ENCODE assay signal across 21 cellular contexts in the genomic region with DNA sequence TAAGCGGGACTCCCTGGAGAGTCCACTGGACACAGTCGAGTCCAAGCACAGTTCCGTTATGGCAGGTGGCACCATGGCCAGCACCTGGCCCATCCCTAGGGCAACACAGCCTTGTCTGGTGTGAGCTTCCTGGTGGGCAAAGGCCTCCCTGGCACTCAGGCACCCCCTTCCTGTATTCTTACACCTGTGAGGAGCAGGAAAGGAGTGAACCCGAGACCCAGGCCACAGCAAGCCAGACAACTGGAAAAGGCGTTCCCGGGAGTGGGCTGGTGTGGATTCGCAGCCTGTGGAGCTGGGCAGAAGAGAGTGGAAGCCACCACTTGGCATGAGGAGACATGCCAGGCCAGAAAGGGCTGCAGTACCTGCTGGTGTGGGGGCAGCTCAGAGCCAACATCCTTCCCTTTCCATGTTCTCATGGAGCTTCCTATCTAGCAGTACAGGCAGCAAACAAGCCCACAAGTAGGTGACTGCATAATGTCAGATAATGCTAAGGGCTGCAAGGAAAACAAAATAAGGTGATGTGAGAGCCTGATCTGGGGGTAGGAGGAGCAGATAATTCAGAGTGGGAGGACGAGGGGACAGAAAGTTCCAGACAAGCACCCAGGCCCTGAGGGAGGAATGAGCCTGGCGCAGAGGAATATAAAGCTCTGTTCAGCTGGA.
DNase-seq lines count a peak whose midpoint lies in the region; ATAC-seq and TF ChIP-seq lines count a peak whose summit lies in the region.
"Had no signal": no experiment of that assay in that cellular context is flagged by ENCODE, and none has a peak within 500 bp of the region (broad histone marks: within the 10 kb centered on the region; RNA-seq: fewer than 3 reads in every experiment).

No MANE protein-coding gene starts in this region.

- no peak overlapping the region for H3K4me3 Mint-ChIP-seq in activated CD8-positive, alpha-beta memory T cell treated with anti-CD3 and anti-CD28 coated beads, Interleukin-2, amount 10 ng/mL, durations not matched to agents 7 days and 5 days
- peak overlapping the region; percentile 68 to 95 (median 85) for H3K4me3 Mint-ChIP-seq in CD8-positive, alpha-beta memory T cell
- H3K4me3 Mint-ChIP-seq in neural progenitor cell, result no peak overlapping the region
- H3K4me3 Mint-ChIP-seq: CD4-positive, CD25-positive, alpha-beta regulatory T cell; memory B cell had no signal

- H4K20me1 ChIP-seq in neural progenitor cell (ENCODE audit: low read depth) (no peaks in the 10 kb centered on the region), OCI-LY7 (ENCODE audit: insufficient read depth, low read length) (no peaks in the 10 kb centered on the region)

- H3K27me3 ChIP-seq in CD8-positive, alpha-beta memory T cell (ENCODE audit: insufficient read depth, low read length, poor library complexity, severe bottlenecking), result no peaks in the 10 kb centered on the region
- H3K27me3 ChIP-seq in neural progenitor cell, result no peaks in the 10 kb centered on the region

- DNase-seq in activated CD8-positive, alpha-beta memory T cell treated with anti-CD3 and anti-CD28 coated beads, Interleukin-2, amount 10 ng/mL, durations not matched to agents 7 days and 5 days, result no peak
- no peak for DNase-seq in activated CD8-positive, alpha-beta memory T cell treated with anti-CD3 and anti-CD28 coated beads, Interleukin-2, amount 50 U/mL, for 48 hours
- no peak for DNase-seq in CD8-positive, alpha-beta memory T cell
- no peak for DNase-seq in neural progenitor cell (ENCODE audit: low spot score)
- DNase-seq in MV-4-11 (lab: John Stamatoyannopoulos, UW), result no peak
- no peak for DNase-seq in NCI-H146 treated with DMSO at 0.1 percent for 48 hours (lab: John Stamatoyannopoulos, UW; ENCODE audit: unreplicated experiment)
- DNase-seq in OCI-LY7 (ENCODE audit: low spot score), result no peak
- DNase-seq: DMS79 treated with DMSO at 0.1 percent for 48 hours, foreskin melanocyte, hypothalamus, kidney glomerular epithelial cell, MG63, NCI-H146, NCI-H748 treated with DMSO at 0.1 percent for 48 hours, psoas muscle had no signal

- H2AFZ ChIP-seq in neural progenitor cell (replicated peaks) (no peak overlapping the region), OCI-LY7 (ENCODE audit: low read length) (no peak overlapping the region)

- POLR2A ChIA-PET in CD8-positive, alpha-beta memory T cell (lab: Charles Lee), result interaction anchor here (1.9 kb wide), 1 partner anchor 16 kb away, joined by 7 read pairs; no protein-coding TSS in a partner anchor
- POLR2A ChIA-PET in OCI-LY7 (lab: Charles Lee), result no interaction called here

- H3K27ac Mint-ChIP-seq in activated CD8-positive, alpha-beta memory T cell treated with anti-CD3 and anti-CD28 coated beads, Interleukin-2, amount 10 ng/mL, durations not matched to agents 7 days and 5 days, result peak overlapping the region; percentile 79
- H3K27ac Mint-ChIP-seq in CD8-positive, alpha-beta memory T cell, result peak overlapping the region in 7 of 8 donors; percentile 84 to 96 (median 89)
- H3K27ac Mint-ChIP-seq in neural progenitor cell, result peak overlapping the region; percentile 80
- H3K27ac Mint-ChIP-seq: memory B cell had no signal

- intact Hi-C loops in OCI-LY7 (cut with micrococcal nuclease; ENCODE audit: unreplicated experiment), result no loop called here

- peaks cover 29% of the 10 kb centered on the region for H3K4me1 ChIP-seq in CD8-positive, alpha-beta memory T cell (ENCODE audit: insufficient read depth, low read length)
- H3K4me1 ChIP-seq in neural progenitor cell (peaks cover 46% of the 10 kb centered on the region), OCI-LY7 (ENCODE audit: insufficient read depth, low read length, poor library complexity, severe bottlenecking) (peaks cover 9% of the 10 kb centered on the region)
- H3K4me1 ChIP-seq: psoas muscle had no signal

- H3K9me3 Mint-ChIP-seq in activated CD8-positive, alpha-beta memory T cell treated with anti-CD3 and anti-CD28 coated beads, Interleukin-2, amount 10 ng/mL, durations not matched to agents 7 days and 5 days (ENCODE audit: low read depth), result no peaks in the 10 kb centered on the region
- H3K9me3 Mint-ChIP-seq in CD8-positive, alpha-beta memory T cell, result no peaks in the 10 kb centered on the region
- peaks cover 14% of the 10 kb centered on the region for H3K9me3 Mint-ChIP-seq in neural progenitor cell
- H3K9me3 Mint-ChIP-seq: memory B cell had no signal

- no TSS peak for BruUV-seq in OCI-LY7 (replicated peaks; lab: Mats Ljungman, UMichigan)

- H3K9ac ChIP-seq in neural progenitor cell, result no peak overlapping the region

- ATAC-seq in activated CD8-positive, alpha-beta memory T cell treated with anti-CD3 and anti-CD28 coated beads, Interleukin-2, amount 10 ng/mL, durations not matched to agents 7 days and 5 days, result no peak
- ATAC-seq: HepG2, Panc1, psoas muscle had no signal

- TF ChIP-seq CTCF in neural progenitor cell (IDR thresholded peaks at IDR 0.05), result no peak
- no peak for TF ChIP-seq CTCF in OCI-LY7 (conservative IDR thresholded peaks at IDR 0.05; ENCODE audit: low read length)

- CTCF ChIA-PET in activated CD8-positive, alpha-beta memory T cell treated with anti-CD3 and anti-CD28 coated beads, Interleukin-2, amount 10 ng/mL, durations not matched to agents 7 days and 5 days (lab: Charles Lee), result interaction anchor here (1.4 to 3.5 kb wide), 3 partner anchors 16 to 78 kb away, joined by 5 to 12 read pairs (median 7); no protein-coding TSS in a partner anchor
- CTCF ChIA-PET in CD8-positive, alpha-beta memory T cell (lab: Charles Lee), result interaction anchor here (1.4 to 3.8 kb wide), 4 partner anchors 14 to 40 kb away, joined by 3 to 14 read pairs (median 8); no protein-coding TSS in a partner anchor
- CTCF ChIA-PET in OCI-LY7 (lab: Charles Lee; ENCODE audit: unreplicated experiment), result no interaction called here

- no peak overlapping the region for H3K4me3 ChIP-seq in CD8-positive, alpha-beta memory T cell (ENCODE audit: low read length)
- H3K4me3 ChIP-seq in neural progenitor cell (no peak overlapping the region), OCI-LY7 (ENCODE audit: low read depth, low read length, poor library complexity, severe bottlenecking) (no peak overlapping the region)
- H3K4me3 ChIP-seq: MG63, psoas muscle, smooth muscle cell had no signal

- H3K4me2 ChIP-seq in neural progenitor cell (no peak overlapping the region), OCI-LY7 (ENCODE audit: low read length) (no peak overlapping the region)
- H3K4me2 ChIP-seq: smooth muscle cell had no signal

- H3F3A ChIP-seq in neural progenitor cell (ENCODE audit: low read depth), result peaks cover 29% of the 10 kb centered on the region

- H3K36me3 ChIP-seq in CD8-positive, alpha-beta memory T cell (ENCODE audit: insufficient read depth, low read length), result no peaks in the 10 kb centered on the region
- H3K36me3 ChIP-seq in neural progenitor cell (no peaks in the 10 kb centered on the region), OCI-LY7 (ENCODE audit: insufficient read depth, low read length) (no peaks in the 10 kb centered on the region)
- H3K36me3 ChIP-seq: MG63 had no signal

- H3K27ac ChIP-seq in CD8-positive, alpha-beta memory T cell (ENCODE audit: low read depth, low read length), result no peak overlapping the region
- peak overlapping the region; percentile 69 for H3K27ac ChIP-seq in angular gyrus (ENCODE audit: low read depth, low read length)
- no peak overlapping the region for H3K27ac ChIP-seq in neural progenitor cell
- H3K27ac ChIP-seq in OCI-LY7 (ENCODE audit: low read depth, low read length, poor library complexity, severe bottlenecking), result no peak overlapping the region
- H3K27ac ChIP-seq: psoas muscle had no signal

- peaks cover 13% of the 10 kb centered on the region for H3K27me3 Mint-ChIP-seq in activated CD8-positive, alpha-beta memory T cell treated with anti-CD3 and anti-CD28 coated beads, Interleukin-2, amount 10 ng/mL, durations not matched to agents 7 days and 5 days
- H3K27me3 Mint-ChIP-seq in CD8-positive, alpha-beta memory T cell, result no peaks in the 10 kb centered on the region
- peaks cover 19% of the 10 kb centered on the region for H3K27me3 Mint-ChIP-seq in neural progenitor cell (ENCODE audit: insufficient read depth, low read depth)

- H3K4me1 Mint-ChIP-seq in activated CD8-positive, alpha-beta memory T cell treated with anti-CD3 and anti-CD28 coated beads, Interleukin-2, amount 10 ng/mL, durations not matched to agents 7 days and 5 days, result peaks cover 21% of the 10 kb centered on the region
- peaks cover 40 to 73% (median 40%) of the 10 kb centered on the region in 3 donors for H3K4me1 Mint-ChIP-seq in CD8-positive, alpha-beta memory T cell
- H3K4me1 Mint-ChIP-seq in neural progenitor cell, result peaks cover 62% of the 10 kb centered on the region

- H3K9me3 ChIP-seq in CD8-positive, alpha-beta memory T cell (ENCODE audit: low read length), result no peaks in the 10 kb centered on the region
- peaks cover 4% of the 10 kb centered on the region for H3K9me3 ChIP-seq in neural progenitor cell (ENCODE audit: low read depth)
- no peaks in the 10 kb centered on the region for H3K9me3 ChIP-seq in OCI-LY7 (ENCODE audit: low read length)
- H3K9me3 ChIP-seq: MG63, psoas muscle had no signal

- H3K9me2 ChIP-seq in OCI-LY7 (ENCODE audit: insufficient read depth, low read length), result no peaks in the 10 kb centered on the region

- H3K36me3 Mint-ChIP-seq in activated CD8-positive, alpha-beta memory T cell treated with anti-CD3 and anti-CD28 coated beads, Interleukin-2, amount 10 ng/mL, durations not matched to agents 7 days and 5 days, result peaks cover 2% of the 10 kb centered on the region
- peaks cover 3 to 13% (median 4%) of the 10 kb centered on the region in 3 donors for H3K36me3 Mint-ChIP-seq in CD8-positive, alpha-beta memory T cell
- peaks cover 11% of the 10 kb centered on the region for H3K36me3 Mint-ChIP-seq in neural progenitor cell
- H3K36me3 Mint-ChIP-seq: CD4-positive, CD25-positive, alpha-beta regulatory T cell; memory B cell had no signal

- H3K79me2 ChIP-seq in neural progenitor cell (ENCODE audit: low read depth) (no peaks in the 10 kb centered on the region), OCI-LY7 (ENCODE audit: insufficient read depth, low read depth, low read length) (no peaks in the 10 kb centered on the region)

Comparison
In these comparisons a context has a peak if more than half of its experiments do, and no peak if none do; other contexts are left out.
1. H3K4me3 Mint-ChIP-seq: peak in CD8-positive, alpha-beta memory T cell (7 of 7); none in activated CD8-positive, alpha-beta memory T cell treated with anti-CD3 and anti-CD28 coated beads, Interleukin-2, amount 10 ng/mL, durations not matched to agents 7 days and 5 days (single experiment) and neural progenitor cell (single experiment).
2. Peak in every context shown above with its lines, with median percentiles within 50 percentile points of each other: H3K27ac Mint-ChIP-seq.